ENCODE assay signal across 9 cellular contexts in genomic region chr9:35035851-35036701, GRCh38. TPM values are rescaled to one million over a fixed set of nuclear protein-coding genes. Genes with fewer than 3 reads are reported as not detected.
DNase-seq lines count a peak whose midpoint lies in the region; ATAC-seq, FAIRE-seq and TF ChIP-seq lines count a peak whose summit lies in the region.
"Had no signal": no experiment of that assay in that cellular context is flagged by ENCODE, and none has a peak within 500 bp of the region (broad histone marks: within the 10 kb centered on the region; RNA-seq: fewer than 3 reads in every experiment).

No MANE protein-coding gene starts in this region.

- peak overlapping the region; percentile 57 for H3K4me3 Mint-ChIP-seq in activated T-cell treated with anti-CD3 and anti-CD28 coated beads, Interleukin-2, amount 50 U/mL, for 4 hours

- peak; percentile 70 to 80 for ATAC-seq in activated T-cell treated with anti-CD3 and anti-CD28 coated beads, Interleukin-2, amount 50 U/mL, for 4 hours
- ATAC-seq: HCT116 had no signal

- H3K4me1 ChIP-seq in cardiac muscle cell (ENCODE audit: low read depth) (no peaks in the 10 kb centered on the region), SJCRH30 (no peaks in the 10 kb centered on the region), small intestine (ENCODE audit: control insufficient read depth in 2 of 2, insufficient read depth in 1 of 2, low read depth in 1 of 2, low read length in 1 of 2) (no peaks in the 10 kb centered on the region)

- FAIRE-seq in small intestine (lab: Jason Lieb, UNC): no peak

- no peak overlapping the region for H3K27ac ChIP-seq in cardiac muscle cell
- no peak overlapping the region for H3K27ac ChIP-seq in SJCRH30
- peak overlapping the region in 1 of 2 donors; percentile 45 for H3K27ac ChIP-seq in small intestine (ENCODE audit: low read depth in 1 of 2, low read length in 1 of 2)

- H3K27me3 ChIP-seq in GM06990 (replicated peaks; ENCODE audit: control insufficient read depth, insufficient read depth, low read length): no peaks in the 10 kb centered on the region
- H3K27me3 ChIP-seq in cardiac muscle cell: no peaks in the 10 kb centered on the region
- H3K27me3 ChIP-seq in SJCRH30: no peaks in the 10 kb centered on the region
- H3K27me3 ChIP-seq in small intestine (ENCODE audit: control insufficient read depth in 2 of 2, insufficient read depth in 2 of 2, low read length in 2 of 2): no peaks in the 10 kb centered on the region

- peaks cover 8% of the 10 kb centered on the region for H3K4me1 Mint-ChIP-seq in activated T-cell treated with anti-CD3 and anti-CD28 coated beads, Interleukin-2, amount 50 U/mL, for 4 hours (ENCODE audit: low read depth)

- 34 to 79% (median 73%) methylated on average over 48 of the region's 48 CpGs for WGBS in small intestine, 3 donors

- H3K9me3 Mint-ChIP-seq in activated T-cell treated with anti-CD3 and anti-CD28 coated beads, Interleukin-2, amount 50 U/mL, for 4 hours: no peaks in the 10 kb centered on the region

- TF ChIP-seq CTCF in GM06990 (IDR thresholded peaks at IDR 0.05; ENCODE audit: insufficient read depth, low read length, poor library complexity, severe bottlenecking) (no peak), cardiac muscle cell (IDR thresholded peaks at IDR 0.05; ENCODE audit: low read depth, low read length) (peak; percentile 29)

- no peak for DNase-seq in GM06990 (ENCODE audit: extremely low read depth, insufficient read length)
- peak; percentile 18 for DNase-seq in activated T-cell treated with anti-CD3 and anti-CD28 coated beads, Interleukin-2, amount 50 U/mL, for 4 hours
- peak in 1 of 2 donors; percentile 92 for DNase-seq in cardiac muscle cell (ENCODE audit: low read depth in 1 of 2, low spot score in 1 of 2)
- DNase-seq in stimulated activated CD4-positive, alpha-beta T cell treated with anti-CD3 and anti-CD28 coated beads, Interleukin-4, amount 100 ng/mL, for 4 hours: peak; percentile 20 to 27
- no peak for DNase-seq in SJCRH30
- DNase-seq in dedifferentiated amniotic fluid mesenchymal stem cell (ENCODE audit: extremely low spot score): no peak
- DNase-seq in small intestine: no peak
- DNase-seq in CD1c-positive myeloid dendritic cell (ENCODE audit: extremely low spot score): no peak

- H3K9me3 ChIP-seq in cardiac muscle cell (ENCODE audit: low read depth) (no peaks in the 10 kb centered on the region), SJCRH30 (replicated peaks) (no peaks in the 10 kb centered on the region), small intestine (ENCODE audit: control insufficient read depth, low read depth) (no peaks in the 10 kb centered on the region)

- H3K36me3 Mint-ChIP-seq in activated T-cell treated with anti-CD3 and anti-CD28 coated beads, Interleukin-2, amount 50 U/mL, for 4 hours (ENCODE audit: insufficient read depth): peaks cover 17% of the 10 kb centered on the region

- H3K36me3 ChIP-seq in GM06990 (ENCODE audit: control insufficient read depth, insufficient read depth, low read length) (no peaks in the 10 kb centered on the region), cardiac muscle cell (peaks cover 4% of the 10 kb centered on the region), SJCRH30 (no peaks in the 10 kb centered on the region), small intestine (ENCODE audit: control insufficient read depth in 2 of 2, insufficient read depth in 2 of 2, low read length in 2 of 2) (no peaks in the 10 kb centered on the region)

- H3K4me3 ChIP-seq in GM06990 (replicated peaks; ENCODE audit: low read depth, low read length): peak overlapping the region; percentile 22
- H3K4me3 ChIP-seq in cardiac muscle cell: no peak overlapping the region
- no peak overlapping the region for H3K4me3 ChIP-seq in SJCRH30
- no peak overlapping the region for H3K4me3 ChIP-seq in small intestine (ENCODE audit: low read depth in 1 of 2, low read length in 2 of 2)

- H3K27me3 Mint-ChIP-seq in activated T-cell treated with anti-CD3 and anti-CD28 coated beads, Interleukin-2, amount 50 U/mL, for 4 hours (ENCODE audit: low read depth): no peaks in the 10 kb centered on the region

RNA-seq across cellular contexts. Expression of gene VCP, which starts 36.3 kb away (rescaled TPM):
- total RNA-seq in activated T-cell treated with anti-CD3 and anti-CD28 coated beads, Interleukin-2, amount 50 U/mL, for 4 hours: 100 to 1,000 TPM; 455 to 543 (median 484) TPM
- 226 and 328 TPM in 2 replicates for total RNA-seq in cardiac muscle cell
- polyA plus RNA-seq in cardiac muscle cell (301 and 338 TPM in 2 replicates), small intestine (100 to 1,000 TPM in 1 of 3 donors, 10 to 100 TPM in 2; 54.0 to 116 (median 58.6) TPM)
- total RNA-seq in SJCRH30 (2014; rRNA removed; shearing (Covaris generic)): 219 and 225 TPM in 2 replicates

RNA-seq across cellular contexts. Expression of gene FANCG, which starts 43.7 kb away (rescaled TPM):
- 10 to 100 TPM; 40.0 to 62.6 (median 54.4) TPM for total RNA-seq in activated T-cell treated with anti-CD3 and anti-CD28 coated beads, Interleukin-2, amount 50 U/mL, for 4 hours
- 22.8 and 32.8 TPM in 2 replicates for total RNA-seq in cardiac muscle cell
- polyA plus RNA-seq in cardiac muscle cell: 31.7 and 46.5 TPM in 2 replicates
- 60.4 and 83.6 TPM in 2 replicates for total RNA-seq in SJCRH30 (2014; rRNA removed; shearing (Covaris generic))
- 10 to 100 TPM in 2 of 3 donors, 1 to 10 TPM in 1; 10.0 to 21.1 (median 12.3) TPM for polyA plus RNA-seq in small intestine

RNA-seq across cellular contexts. Expression of gene DNAJB5, which starts 46.5 kb away (rescaled TPM):
- total RNA-seq in activated T-cell treated with anti-CD3 and anti-CD28 coated beads, Interleukin-2, amount 50 U/mL, for 4 hours: 1 to 10 TPM; 2.4 to 2.9 (median 2.7) TPM
- total RNA-seq in cardiac muscle cell: 39.0 and 44.1 TPM in 2 replicates
- polyA plus RNA-seq in cardiac muscle cell (24.6 and 32.2 TPM in 2 replicates), small intestine (1 to 10 TPM; 2.2 to 6.8 (median 5.4) TPM)
- 18.2 and 18.5 TPM in 2 replicates for total RNA-seq in SJCRH30 (2014; rRNA removed; shearing (Covaris generic))

Comparison
In these comparisons a context has a peak if more than half of its experiments do, and no peak if none do; other contexts are left out.
1. DNase-seq: peak in activated T-cell treated with anti-CD3 and anti-CD28 coated beads, Interleukin-2, amount 50 U/mL, for 4 hours (single experiment) and stimulated activated CD4-positive, alpha-beta T cell treated with anti-CD3 and anti-CD28 coated beads, Interleukin-4, amount 100 ng/mL, for 4 hours (2 of 2); none in GM06990 (single experiment), SJCRH30 (0 of 2), dedifferentiated amniotic fluid mesenchymal stem cell (single experiment), small intestine (single experiment) and CD1c-positive myeloid dendritic cell (single experiment).